ENCODE assay signal across 12 cellular contexts in genomic region chr11:1852271-1852877, GRCh38. TPM values are rescaled to one million over a fixed set of nuclear protein-coding genes. Genes with fewer than 3 reads are reported as not detected.
A peak's percentile ranks its signal among the peaks of the same experiment; 100 is the strongest.
DNase-seq lines count a peak whose midpoint lies in the region; ATAC-seq, FAIRE-seq and TF ChIP-seq lines count a peak whose summit lies in the region.
"Had no signal": no experiment of that assay in that cellular context is flagged by ENCODE, and none has a peak within 500 bp of the region (broad histone marks: within the 10 kb centered on the region; RNA-seq: fewer than 3 reads in every experiment).

No MANE protein-coding gene starts in this region.

- WGBS in transverse colon (ENCODE audit: low coverage in 1 of 2), 2 donors = 57 to 71% methylated on average over 3 to 25 of the region's 25 CpGs

- peaks cover 20% of the 10 kb centered on the region for H3K36me3 Mint-ChIP-seq in activated naive CD4-positive, alpha-beta T cell treated with anti-CD3 and anti-CD28 coated beads, Interleukin-2, amount 10 ng/mL, durations not matched to agents 7 days and 5 days
- peaks cover 41% of the 10 kb centered on the region for H3K36me3 Mint-ChIP-seq in effector memory CD8-positive, alpha-beta T cell (ENCODE audit: insufficient read depth)

- peak overlapping the region; percentile 60; the same call in 1 of the 2 replicates for H2AFZ ChIP-seq in Loucy (ENCODE audit: low read length)

- H4K20me1 ChIP-seq in Loucy (ENCODE audit: insufficient read depth, low read length, poor library complexity, severe bottlenecking) = peaks cover 6% of the 10 kb centered on the region

- H3K4me3 Mint-ChIP-seq in activated naive CD4-positive, alpha-beta T cell treated with anti-CD3 and anti-CD28 coated beads, Interleukin-2, amount 10 ng/mL, durations not matched to agents 7 days and 5 days = peak overlapping the region; percentile 100
- peak overlapping the region; percentile 100 for H3K4me3 Mint-ChIP-seq in effector memory CD8-positive, alpha-beta T cell

- FAIRE-seq in HTR-8/SVneo (lab: Jason Lieb, UNC) = no peak

- H3K79me2 ChIP-seq in Loucy (ENCODE audit: insufficient read depth, low read length) = peaks cover 45% of the 10 kb centered on the region; the same call in 1 of the 2 replicates

- H3K4me3 ChIP-seq in Loucy (ENCODE audit: low read length, poor library complexity, severe bottlenecking) (peak overlapping the region; percentile 78), transverse colon (no peak overlapping the region)
- H3K4me3 ChIP-seq: body of pancreas, SJSA1 had no signal

- H3K9me3 ChIP-seq in Loucy (ENCODE audit: insufficient read depth, low read depth, low read length) (no peaks in the 10 kb centered on the region), transverse colon (no peaks in the 10 kb centered on the region)
- H3K9me3 ChIP-seq: body of pancreas, SJSA1 had no signal

- H3K4me1 ChIP-seq in Loucy (ENCODE audit: insufficient read depth, low read length, poor library complexity, severe bottlenecking) = peaks cover 10% of the 10 kb centered on the region
- H3K4me1 ChIP-seq in transverse colon = peaks cover 0 to 13% (median 5%) of the 10 kb centered on the region in 4 donors
- H3K4me1 ChIP-seq: body of pancreas, SJSA1 had no signal

- TF ChIP-seq CTCF in Loucy (conservative IDR thresholded peaks at IDR 0.05; ENCODE audit: low read length) (no peak), transverse colon (IDR thresholded peaks at IDR 0.05) (no peak), GM13976 (IDR thresholded peaks at IDR 0.05; ENCODE audit: borderline replicate concordance, control extremely low read depth, extremely low read depth, insufficient read depth, missing control alignments) (no peak)

- H3K9me2 ChIP-seq in Loucy (replicated peaks; ENCODE audit: low read depth, low read length) = no peaks in the 10 kb centered on the region

- H3K4me1 Mint-ChIP-seq in activated naive CD4-positive, alpha-beta T cell treated with anti-CD3 and anti-CD28 coated beads, Interleukin-2, amount 10 ng/mL, durations not matched to agents 7 days and 5 days = peaks cover 70% of the 10 kb centered on the region
- H3K4me1 Mint-ChIP-seq in effector memory CD8-positive, alpha-beta T cell (ENCODE audit: low read depth in 2 of 2) = peaks cover 57 to 58% of the 10 kb centered on the region in 2 donors

- no peak for DNase-seq in activated naive CD4-positive, alpha-beta T cell treated with anti-CD3 and anti-CD28 coated beads, Interleukin-2, amount 10 ng/mL, durations not matched to agents 7 days and 5 days
- no peak for DNase-seq in activated naive CD4-positive, alpha-beta T cell (lab: John Stamatoyannopoulos, UW)
- DNase-seq in effector memory CD8-positive, alpha-beta T cell = no peak
- DNase-seq in transverse colon (no peak), anterior cingulate cortex (lab: John Stamatoyannopoulos, UW) (no peak), HTR-8/SVneo (ENCODE audit: insufficient read length, low spot score) (no peak), GM13976 (ENCODE audit: low spot score) (no peak)
- DNase-seq: trophoblast cell had no signal

- H3K9ac ChIP-seq in Loucy (ENCODE audit: low read depth, low read length, poor library complexity, severe bottlenecking) = peak overlapping the region; percentile 91

- H3K27me3 ChIP-seq in Loucy (ENCODE audit: insufficient read depth, low read length, poor library complexity, severe bottlenecking) (no peaks in the 10 kb centered on the region), transverse colon (no peaks in the 10 kb centered on the region)
- H3K27me3 ChIP-seq: body of pancreas, SJSA1 had no signal

- peak overlapping the region; percentile 72 for H3K4me2 ChIP-seq in Loucy (ENCODE audit: low read depth, low read length, poor library complexity, severe bottlenecking)

- peak overlapping the region; percentile 99 for H3K27ac Mint-ChIP-seq in activated naive CD4-positive, alpha-beta T cell treated with anti-CD3 and anti-CD28 coated beads, Interleukin-2, amount 10 ng/mL, durations not matched to agents 7 days and 5 days
- H3K27ac Mint-ChIP-seq in effector memory CD8-positive, alpha-beta T cell = peak overlapping the region; percentile 100

- TF ChIP-seq EP300 in transverse colon (IDR thresholded peaks at IDR 0.05; ENCODE audit: low read depth) = no peak

- H3K36me3 ChIP-seq in Loucy (ENCODE audit: insufficient read depth, low read length) (no peaks in the 10 kb centered on the region), transverse colon (no peaks in the 10 kb centered on the region)
- H3K36me3 ChIP-seq: SJSA1 had no signal

- ATAC-seq in effector memory CD8-positive, alpha-beta T cell (replicated peaks) = no peak
- ATAC-seq: body of pancreas had no signal

- H3F3A ChIP-seq in Loucy (ENCODE audit: low read depth) = no peaks in the 10 kb centered on the region

- intact Hi-C loops in transverse colon (cut with DNase I; ENCODE audit: low total_unique reads) = no loop called here

- CTCF ChIA-PET in activated naive CD4-positive, alpha-beta T cell treated with anti-CD3 and anti-CD28 coated beads, Interleukin-2, amount 10 ng/mL, durations not matched to agents 7 days and 5 days (lab: Charles Lee) = interaction anchor here (0.5 to 2.8 kb wide), 5 partner anchors 9 to 1565 kb away, joined by 3 to 22 read pairs (median 3); no protein-coding TSS in a partner anchor

- H3K27me3 Mint-ChIP-seq in activated naive CD4-positive, alpha-beta T cell treated with anti-CD3 and anti-CD28 coated beads, Interleukin-2, amount 10 ng/mL, durations not matched to agents 7 days and 5 days = peaks cover 21% of the 10 kb centered on the region
- no peaks in the 10 kb centered on the region for H3K27me3 Mint-ChIP-seq in effector memory CD8-positive, alpha-beta T cell

- in situ Hi-C loops in transverse colon (cut with MboI; ENCODE audit: low pct_ligation_motif_present in 1 of 4, low pct_unique_long_range_greater_than_20kb in 1 of 4, low sequenced_read_pairs in 3 of 4) (no loop called here), GM13976 (cut with MboI; ENCODE audit: low sequenced_read_pairs, unreplicated experiment) (no loop called here)

- H3K9me3 Mint-ChIP-seq in activated naive CD4-positive, alpha-beta T cell treated with anti-CD3 and anti-CD28 coated beads, Interleukin-2, amount 10 ng/mL, durations not matched to agents 7 days and 5 days = no peaks in the 10 kb centered on the region
- H3K9me3 Mint-ChIP-seq in effector memory CD8-positive, alpha-beta T cell = no peaks in the 10 kb centered on the region

- no peak for TF ChIP-seq POLR2A in transverse colon (IDR thresholded peaks at IDR 0.05)

- H3K27ac ChIP-seq in transverse colon = peak overlapping the region; percentile 70 to 76 (median 72)
- H3K27ac ChIP-seq: SJSA1 had no signal

RNA-seq across cellular contexts. Expression of gene LSP1, which starts 0.5 kb away (rescaled TPM):
- total RNA-seq in transverse colon = 10 to 100 TPM; 12.3 to 69.6 (median 23.2) TPM

RNA-seq across cellular contexts. Expression of gene TNNI2, which starts 13.6 kb away (rescaled TPM):
- 10 to 100 TPM in 1 of 4 donors, 1 to 10 TPM in 1, not detected in 2; 3.5 to 35.9 TPM for total RNA-seq in transverse colon
- total RNA-seq: SJSA1 had no signal

RNA-seq across cellular contexts. Expression of gene SYT8, which starts 17.6 kb away (rescaled TPM):
- total RNA-seq in transverse colon = 1 to 10 TPM in 2 of 4 donors, not detected in 2; 1.4 to 4.1 TPM
- total RNA-seq: omental fat pad, SJSA1 had no signal

RNA-seq across cellular contexts. Expression of gene PRR33, which starts 39.3 kb away (rescaled TPM):
- total RNA-seq in transverse colon = not detected
- total RNA-seq: body of pancreas, omental fat pad, SJSA1 had no signal
